23 cellular contexts compared by ENCODE assay signal in genomic region chr20:9963029-9963428, GRCh38.
"Had no signal": no experiment of that assay in that cellular context is flagged by ENCODE, and none has a peak within 500 bp of the region (broad histone marks: within the 10 kb centered on the region; RNA-seq: fewer than 3 reads in every experiment).

No MANE protein-coding gene starts in this region.

- H3K4me1 Mint-ChIP-seq: mesothelial cell of epicardium; naive B cell; naive thymus-derived CD8-positive, alpha-beta T cell had no signal

- H3K27ac ChIP-seq: dorsolateral prefrontal cortex, esophagus muscularis mucosa, foreskin keratinocyte, gastroesophageal sphincter, heart left ventricle, hepatocyte, left lung, lower lobe of right lung had no signal

- H3K4me3 Mint-ChIP-seq: mesothelial cell of epicardium; naive B cell; naive thymus-derived CD8-positive, alpha-beta T cell had no signal

- H3K27me3 ChIP-seq: esophagus muscularis mucosa had no signal

- H3K9me3 Mint-ChIP-seq: mesothelial cell of epicardium; naive thymus-derived CD8-positive, alpha-beta T cell had no signal

- H3K27ac Mint-ChIP-seq: mesothelial cell of epicardium; naive B cell; naive thymus-derived CD8-positive, alpha-beta T cell had no signal

- H2AFZ ChIP-seq: hepatocyte had no signal

- H3K4me2 ChIP-seq: hepatocyte had no signal

- DNase-seq: dermis blood vessel endothelial cell; dorsolateral prefrontal cortex; effector CD4-positive, alpha-beta T cell; effector memory CD4-positive, alpha-beta T cell; foreskin keratinocyte; heart left ventricle; hypothalamus; left cardiac atrium; left lung; left ventricle myocardium superior; lower lobe of right lung; mesenchymal stem cell; mucosa of descending colon; naive B cell; naive thymus-derived CD8-positive, alpha-beta T cell had no signal

- H3K36me3 ChIP-seq: esophagus muscularis mucosa, gastroesophageal sphincter, heart left ventricle, left lung, lower lobe of right lung had no signal

- H3K36me3 Mint-ChIP-seq: mesothelial cell of epicardium; naive B cell; naive thymus-derived CD8-positive, alpha-beta T cell had no signal

- H3K4me3 ChIP-seq: dorsolateral prefrontal cortex, esophagus muscularis mucosa, gastroesophageal sphincter, heart left ventricle, hepatocyte, left lung, lower lobe of right lung, mucosa of descending colon had no signal

- ATAC-seq: foreskin keratinocyte; gastroesophageal sphincter; heart left ventricle; left cardiac atrium; left lung; left ventricle myocardium superior; lower lobe of right lung; mucosa of descending colon; naive thymus-derived CD8-positive, alpha-beta T cell had no signal

- H3K79me2 ChIP-seq: hepatocyte had no signal

- H3K4me1 ChIP-seq: esophagus muscularis mucosa, foreskin keratinocyte, gastroesophageal sphincter, heart left ventricle, left lung, lower lobe of right lung had no signal

- H3K9me3 ChIP-seq: esophagus muscularis mucosa, gastroesophageal sphincter, heart left ventricle, left lung, lower lobe of right lung, mucosa of descending colon had no signal

- FAIRE-seq: endothelial cell of umbilical vein, frontal cortex, islet of Langerhans, keratinocyte had no signal
